10 cellular contexts compared by ENCODE assay signal in the genomic region with DNA sequence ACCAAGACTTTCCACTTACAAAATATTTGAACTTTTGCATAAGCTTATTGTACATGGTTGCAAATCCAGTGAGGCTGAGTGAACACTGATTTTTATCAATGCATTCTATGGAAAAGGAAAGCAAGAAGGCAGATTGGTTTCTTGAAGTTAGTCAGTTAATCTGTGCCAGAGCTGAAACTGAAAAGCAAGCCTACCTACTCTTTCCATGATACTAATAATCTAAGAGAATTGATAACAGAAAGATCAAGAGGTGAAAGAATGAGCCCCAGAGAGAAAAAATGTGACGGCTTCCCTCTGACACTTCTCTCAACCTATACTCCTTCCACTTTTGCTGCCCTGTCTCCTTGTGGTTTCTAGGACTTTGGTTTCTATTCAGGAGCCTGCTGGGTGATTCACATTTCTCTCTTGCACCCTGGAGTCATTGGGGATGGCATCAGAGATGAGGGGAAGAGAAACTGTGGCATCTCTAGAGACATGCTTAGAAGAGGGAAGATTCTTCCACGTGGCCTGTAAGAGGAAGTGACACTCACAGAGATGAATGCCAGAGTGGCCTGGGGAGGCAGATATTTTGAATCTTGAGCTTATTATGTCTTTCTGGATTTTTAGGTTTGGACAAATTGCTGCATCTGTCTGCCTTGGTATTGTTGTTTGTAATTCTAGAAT.
DNase-seq lines count a peak whose midpoint lies in the region; ATAC-seq, FAIRE-seq and TF ChIP-seq lines count a peak whose summit lies in the region.
"Had no signal": no experiment of that assay in that cellular context is flagged by ENCODE, and none has a peak within 500 bp of the region (broad histone marks: within the 10 kb centered on the region; RNA-seq: fewer than 3 reads in every experiment).

No MANE protein-coding gene starts in this region.

- H3K79me2 ChIP-seq in GM12878 (ENCODE audit: control insufficient read depth, insufficient read depth, low read length): no peaks in the 10 kb centered on the region

- RAD21 ChIA-PET in GM12878 (lab: Charles Lee; ENCODE audit: unreplicated experiment): no interaction called here

- H3K4me1 ChIP-seq in GM12878 (ENCODE audit: control insufficient read depth, insufficient read depth, low read length): no peaks in the 10 kb centered on the region
- H3K4me1 ChIP-seq in right lobe of liver: no peaks in the 10 kb centered on the region
- no peaks in the 10 kb centered on the region for H3K4me1 ChIP-seq in esophagus muscularis mucosa

- H3K4me3 ChIP-seq in GM12878 (no peak overlapping the region), right lobe of liver (no peak overlapping the region), esophagus muscularis mucosa (no peak overlapping the region)

- no peak overlapping the region for H3K4me2 ChIP-seq in GM12878 (ENCODE audit: control insufficient read depth, insufficient read depth)

- no peak overlapping the region; the same call in 1 of the 2 replicates for H2AFZ ChIP-seq in GM12878 (ENCODE audit: control insufficient read depth, low read depth, low read length)

- CTCF ChIA-PET in GM12878 (lab: Yijun Ruan, JAX): no interaction called here

- POLR2A ChIA-PET in GM12878 (lab: Charles Lee): no interaction called here

- TF ChIP-seq EP300 in GM12878 (IDR thresholded peaks at IDR 0.05; ENCODE audit: borderline replicate concordance in 1 of 2, control insufficient read depth in 1 of 2, low read depth in 2 of 2, low read length in 2 of 2) (no peak), esophagus muscularis mucosa (IDR thresholded peaks at IDR 0.05) (no peak)

- H4K20me1 ChIP-seq in GM12878 (ENCODE audit: control insufficient read depth, insufficient read depth): no peaks in the 10 kb centered on the region

- peak; percentile 8 for DNase-seq in GM12878 (ENCODE audit: low read depth, low spot score)
- no peak for DNase-seq in SW480 (ENCODE audit: low spot score)
- DNase-seq in NCI-H1417 treated with DMSO at 0.1 percent for 48 hours (lab: John Stamatoyannopoulos, UW): no peak
- DNase-seq in right lobe of liver: no peak
- DNase-seq in esophagus muscularis mucosa (ENCODE audit: extremely low spot score): no peak
- DNase-seq: activated CD8-positive, alpha-beta T cell treated with anti-CD3 and anti-CD28 coated beads for 36 hours had no signal

- TF ChIP-seq RAD21 in GM12878 (IDR thresholded peaks at IDR 0.05; ENCODE audit: insufficient read depth, low read depth, low read length): no peak

- H3K9me3 ChIP-seq in GM12878 (replicated peaks; ENCODE audit: control insufficient read depth, insufficient read depth, low read length): no peaks in the 10 kb centered on the region
- H3K9me3 ChIP-seq in right lobe of liver: no peaks in the 10 kb centered on the region
- no peaks in the 10 kb centered on the region for H3K9me3 ChIP-seq in esophagus muscularis mucosa

- H3K36me3 ChIP-seq in GM12878 (ENCODE audit: control insufficient read depth in 2 of 2, insufficient read depth in 2 of 2, low read length in 1 of 2) (no peaks in the 10 kb centered on the region), right lobe of liver (no peaks in the 10 kb centered on the region), esophagus muscularis mucosa (no peaks in the 10 kb centered on the region)

- H3K27me3 ChIP-seq in GM12878 (replicated peaks in 1 of 2; ENCODE audit: control insufficient read depth in 2 of 2, insufficient read depth in 2 of 2, low read length in 1 of 2) (no peaks in the 10 kb centered on the region), right lobe of liver (no peaks in the 10 kb centered on the region), esophagus muscularis mucosa (no peaks in the 10 kb centered on the region)

- TF ChIP-seq POLR2A in GM12878 (IDR thresholded peaks at IDR 0.05; ENCODE audit: low read depth, low read length) (no peak), right lobe of liver (IDR thresholded peaks at IDR 0.05) (no peak), esophagus muscularis mucosa (IDR thresholded peaks at IDR 0.05; ENCODE audit: low read depth) (no peak)

- H3K9ac ChIP-seq in GM12878 (ENCODE audit: control insufficient read depth, insufficient read depth, low read length): no peak overlapping the region

- no peak for TF ChIP-seq CTCF in GM12878 (IDR thresholded peaks at IDR 0.05 in 2 of 3, conservative IDR thresholded peaks at IDR 0.05 in 1 of 3; ENCODE audit: control insufficient read depth in 2 of 3, extremely low read depth in 1 of 3, insufficient read depth in 1 of 3, low read depth in 3 of 3, low read length in 3 of 3)
- no peak for TF ChIP-seq CTCF in right lobe of liver (IDR thresholded peaks at IDR 0.05)
- TF ChIP-seq CTCF in esophagus muscularis mucosa (IDR thresholded peaks at IDR 0.05): no peak

- ATAC-seq in GM18498 (IDR thresholded peaks at IDR 0.05; ENCODE audit: unreplicated experiment): peak; percentile 94
- ATAC-seq in GM21528 (IDR thresholded peaks at IDR 0.05; ENCODE audit: low FRiP score, unreplicated experiment): peak; percentile 91
- peak; percentile 78 for ATAC-seq in HG03280 (IDR thresholded peaks at IDR 0.05; ENCODE audit: unreplicated experiment)
- ATAC-seq in GM12878: peak; percentile 88
- no peak for ATAC-seq in right lobe of liver
- ATAC-seq: activated CD8-positive, alpha-beta T cell treated with anti-CD3 and anti-CD28 coated beads for 36 hours had no signal

- FAIRE-seq in GM12878 (lab: Jason Lieb, UNC): no peak
- FAIRE-seq: bronchial epithelial cell had no signal

- H3K27ac ChIP-seq in GM12878 (ENCODE audit: control insufficient read depth, insufficient read depth) (no peak overlapping the region), right lobe of liver (no peak overlapping the region), esophagus muscularis mucosa (replicated peaks in 1 of 4) (no peak overlapping the region)

- in situ Hi-C loops in GM12878 (cut with MboI): no loop called here

- intact Hi-C loops in GM12878 (cut with micrococcal nuclease; ENCODE audit: unreplicated experiment): no loop called here
- intact Hi-C loops in right lobe of liver (cut with DNase I): no loop called here
- intact Hi-C loops in esophagus muscularis mucosa (cut with DNase I): no loop called here

- WGBS in GM12878 (ENCODE audit: insufficient coverage, insufficient replicate concordance, low lambda C conversion rate, missing lambda C conversion rate): 0% methylated on average over 2 of the region's 2 CpGs
- 35% methylated on average over 2 of the region's 2 CpGs for WGBS in right lobe of liver (ENCODE audit: insufficient coverage, low coverage, low lambda C conversion rate, missing lambda C conversion rate)
- 45% methylated on average over 2 of the region's 2 CpGs for WGBS in esophagus muscularis mucosa

- BruUV-seq in GM12878 (replicated peaks; lab: Mats Ljungman, UMichigan): no TSS peak

- SMC1A ChIA-PET in GM12878 (lab: Charles Lee; ENCODE audit: uncharacterized antibody, unreplicated experiment): interaction anchor here (1.5 kb wide), 1 partner anchor 40 kb away, joined by 3 read pairs; no protein-coding TSS in a partner anchor

TF ChIP-seq in GM12878, 131 proteins besides CTCF, POLR2A, EP300 and RAD21:
- TF ChIP-seq SPI1 (IDR thresholded peaks at IDR 0.05; ENCODE audit: borderline replicate concordance, insufficient read depth, low read depth, low read length): peak; percentile 74
- TF ChIP-seq IRF4 (IDR thresholded peaks at IDR 0.05; ENCODE audit: low read depth, low read length): no peak
TF ChIP-seq in GM12878: peak in this region for 1.

Comparison
In these comparisons a context has a peak if more than half of its experiments do, and no peak if none do; other contexts are left out.
1. ATAC-seq: peak in GM18498 (single experiment), GM21528 (single experiment), HG03280 (single experiment) and GM12878 (single experiment); none in right lobe of liver (0 of 4).